ENCODE assay signal across 9 cellular contexts in genomic region chr3:141845407-141846049, GRCh38. TPM values are rescaled to one million over a fixed set of nuclear protein-coding genes. Genes with fewer than 3 reads are reported as not detected.
DNase-seq lines count a peak whose midpoint lies in the region; ATAC-seq lines count a peak whose summit lies in the region.
"Had no signal": no experiment of that assay in that cellular context is flagged by ENCODE, and none has a peak within 500 bp of the region (broad histone marks: within the 10 kb centered on the region; RNA-seq: fewer than 3 reads in every experiment).

No MANE protein-coding gene starts in this region.

- POLR2A ChIA-PET in CD8-positive, alpha-beta memory T cell (lab: Charles Lee): interaction anchor here (1.3 kb wide), 1 partner anchor 49 kb away, joined by 5 read pairs; no protein-coding TSS in a partner anchor

- H3K4me1 ChIP-seq in CD8-positive, alpha-beta memory T cell (ENCODE audit: insufficient read depth, low read length): no peaks in the 10 kb centered on the region
- H3K4me1 ChIP-seq in NT2/D1 (ENCODE audit: insufficient read depth, insufficient read length) (peaks cover 8% of the 10 kb centered on the region), mucosa of rectum (ENCODE audit: control insufficient read depth in 2 of 2, insufficient read depth in 2 of 2, low read length in 2 of 2) (peaks cover 3 to 10% of the 10 kb centered on the region in 2 donors)

- H3K4me1 Mint-ChIP-seq in CD8-positive, alpha-beta memory T cell: peaks cover 0 to 7% (median 0%) of the 10 kb centered on the region in 3 donors

- H3K36me3 ChIP-seq in CD8-positive, alpha-beta memory T cell (ENCODE audit: insufficient read depth, low read length): no peaks in the 10 kb centered on the region
- no peaks in the 10 kb centered on the region for H3K36me3 ChIP-seq in NT2/D1 (ENCODE audit: insufficient read depth, insufficient read length, low read length)
- H3K36me3 ChIP-seq in mucosa of rectum (ENCODE audit: control insufficient read depth in 2 of 2, insufficient read depth in 2 of 2, low read length in 2 of 2): no peaks in the 10 kb centered on the region

- no peak overlapping the region for H3K9ac ChIP-seq in NT2/D1 (ENCODE audit: insufficient read length, low read depth)
- no peak overlapping the region for H3K9ac ChIP-seq in mucosa of rectum (ENCODE audit: low read depth in 1 of 2, low read length in 2 of 2)

- H3K27me3 Mint-ChIP-seq in CD8-positive, alpha-beta memory T cell: peaks cover 0 to 3% of the 10 kb centered on the region in 2 donors

- no peaks in the 10 kb centered on the region for H3K36me3 Mint-ChIP-seq in CD8-positive, alpha-beta memory T cell

- no peak overlapping the region for H3K27ac ChIP-seq in CD8-positive, alpha-beta memory T cell (ENCODE audit: low read depth, low read length)
- H3K27ac ChIP-seq in mucosa of rectum (ENCODE audit: low read depth in 2 of 2, low read length in 2 of 2): peak overlapping the region; percentile 33 to 58

- H3K9me3 Mint-ChIP-seq in CD8-positive, alpha-beta memory T cell: no peaks in the 10 kb centered on the region

- ATAC-seq in GM21619 (IDR thresholded peaks at IDR 0.05; ENCODE audit: unreplicated experiment) (no peak), HG03571 (IDR thresholded peaks at IDR 0.05; ENCODE audit: unreplicated experiment) (no peak)

- H3K4me3 Mint-ChIP-seq in CD8-positive, alpha-beta memory T cell: no peak overlapping the region

- H3K27ac Mint-ChIP-seq in CD8-positive, alpha-beta memory T cell: peak overlapping the region in 1 of 8 donors; percentile 24

- H3K27me3 ChIP-seq in CD8-positive, alpha-beta memory T cell (ENCODE audit: insufficient read depth, low read length, poor library complexity, severe bottlenecking): no peaks in the 10 kb centered on the region
- H3K27me3 ChIP-seq in NT2/D1 (ENCODE audit: insufficient read depth, insufficient read length) (no peaks in the 10 kb centered on the region), mucosa of rectum (ENCODE audit: control insufficient read depth in 2 of 2, insufficient read depth in 2 of 2, low read length in 2 of 2) (no peaks in the 10 kb centered on the region)

- no peak overlapping the region for H3K4me3 ChIP-seq in CD8-positive, alpha-beta memory T cell (ENCODE audit: low read length)
- H3K4me3 ChIP-seq in NT2/D1 (ENCODE audit: insufficient read length, low read depth) (no peak overlapping the region), mucosa of rectum (ENCODE audit: low read length in 2 of 2) (no peak overlapping the region)

- peak in 4 of 5 donors; percentile 3 to 56 (median 34) for DNase-seq in CD8-positive, alpha-beta memory T cell
- peak; percentile 32 for DNase-seq in NT2/D1 (ENCODE audit: low read depth, low spot score)
- peak; percentile 25 to 27 for DNase-seq in activated T-cell treated with anti-CD3 and anti-CD28 coated beads, Interleukin-2, amount 50 U/mL, for 48 hours
- no peak for DNase-seq in NCI-H1092 (lab: John Stamatoyannopoulos, UW)
- DNase-seq in mucosa of gallbladder (ENCODE audit: low spot score): no peak
- DNase-seq: NCI-H1694 had no signal

- no peaks in the 10 kb centered on the region for H3K9me3 ChIP-seq in CD8-positive, alpha-beta memory T cell (ENCODE audit: low read length)
- no peaks in the 10 kb centered on the region for H3K9me3 ChIP-seq in NT2/D1 (ENCODE audit: insufficient read depth, low read length)
- no peaks in the 10 kb centered on the region for H3K9me3 ChIP-seq in mucosa of rectum (ENCODE audit: control insufficient read depth in 2 of 2, low read length in 2 of 2)

- CTCF ChIA-PET in CD8-positive, alpha-beta memory T cell (lab: Charles Lee): interaction anchor here (0.8 to 2.6 kb wide), 5 partner anchors 11 to 107 kb away, joined by 3 to 8 read pairs (median 6); partner anchors contain the start of gene RNF7

RNA-seq across cellular contexts. Expression of gene ATP1B3, which starts 30.9 kb away (rescaled TPM):
- total RNA-seq in CD8-positive, alpha-beta memory T cell: 100 to 1,000 TPM; 230 to 234 TPM
- polyA plus RNA-seq in CD8-positive, alpha-beta memory T cell: 133 TPM
- total RNA-seq in mucosa of gallbladder: 75.4 TPM

Comparison
In these comparisons a context has a peak if more than half of its experiments do, and no peak if none do; other contexts are left out.
1. DNase-seq: peak in CD8-positive, alpha-beta memory T cell (4 of 5), NT2/D1 (single experiment) and activated T-cell treated with anti-CD3 and anti-CD28 coated beads, Interleukin-2, amount 50 U/mL, for 48 hours (2 of 2); none in NCI-H1092 (single experiment) and mucosa of gallbladder (single experiment).